In genomic region chr5:157186309-157187045, GRCh38 we compare ENCODE assay signal across 1 cellular context.
TF ChIP-seq lines count a peak whose summit lies in the region.

No MANE protein-coding gene starts in this region.

TF ChIP-seq in H1, 55 proteins besides CTCF, POLR2A, EP300 and RAD21:
- TF ChIP-seq ATF2 (IDR thresholded peaks at IDR 0.05; ENCODE audit: low read length) (no peak), SIRT6 (IDR thresholded peaks at IDR 0.05; ENCODE audit: low read length) (no peak)
